In genomic region chr20:32779500-32780215, GRCh38 we compare ENCODE assay signal across 1 cellular context.
TF ChIP-seq lines count a peak whose summit lies in the region.

No MANE protein-coding gene starts in this region.

TF ChIP-seq in SK-N-SH, 30 proteins besides CTCF, POLR2A, EP300 and RAD21 (continued from another document):
- TF ChIP-seq SIN3A (IDR thresholded peaks at IDR 0.05; ENCODE audit: borderline replicate concordance, low read depth, low read length), result no peak
- TF ChIP-seq TEAD4 (IDR thresholded peaks at IDR 0.05; ENCODE audit: borderline replicate concordance, insufficient read depth), result no peak
